In genomic region chr2:34308140-34308539, GRCh38 we compare ENCODE assay signal across 1 cellular context.
TF ChIP-seq lines count a peak whose summit lies in the region.

No MANE protein-coding gene starts in this region.

TF ChIP-seq in GM23338, 12 proteins besides CTCF, POLR2A, EP300 and RAD21 (continued from another document):
- TF ChIP-seq ETS1 (IDR thresholded peaks at IDR 0.05) (no peak), ZNF462 (CRISPR knock-in tag; IDR thresholded peaks at IDR 0.05) (no peak), STAT1 (IDR thresholded peaks at IDR 0.05; ENCODE audit: unreplicated experiment) (no peak), ZNF114 (CRISPR knock-in tag; IDR thresholded peaks at IDR 0.05) (no peak), POLR2AphosphoS5 (IDR thresholded peaks at IDR 0.05; ENCODE audit: low read depth) (no peak), EZH2phosphoT487 (IDR thresholded peaks at IDR 0.05; ENCODE audit: unreplicated experiment) (no peak), EZH2 (IDR thresholded peaks at IDR 0.05; ENCODE audit: low read depth, unreplicated experiment) (no peak), REST (IDR thresholded peaks at IDR 0.05; ENCODE audit: unreplicated experiment) (no peak)
